ENCODE assay signal across 37 cellular contexts in the genomic region with DNA sequence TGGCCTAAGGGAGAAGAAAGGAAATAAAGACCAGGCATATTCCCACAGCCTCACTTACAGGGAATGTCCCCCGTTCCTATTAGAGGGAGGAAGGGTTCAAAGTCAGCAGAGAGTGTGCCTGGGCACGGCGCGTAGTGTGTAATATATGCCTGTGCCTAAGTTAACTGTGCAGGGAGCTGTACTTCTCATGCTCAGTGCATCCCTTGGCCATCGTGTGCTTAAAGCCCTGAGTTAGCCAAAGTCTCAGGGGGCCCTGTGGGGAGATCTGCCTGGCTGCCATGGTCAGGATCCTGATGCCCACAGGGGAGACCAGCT. TPM values are rescaled to one million over a fixed set of nuclear protein-coding genes. Genes with fewer than 3 reads are reported as not detected.
"Had no signal": no experiment of that assay in that cellular context is flagged by ENCODE, and none has a peak within 500 bp of the region (broad histone marks: within the 10 kb centered on the region; RNA-seq: fewer than 3 reads in every experiment).

No MANE protein-coding gene starts in this region.

- H3K36me3 ChIP-seq: adrenal gland, ascending aorta, heart left ventricle, transverse colon, WERI-Rb-1 had no signal

- H3K27me3 ChIP-seq: ascending aorta, testis, transverse colon had no signal

- H3K4me1 ChIP-seq: adrenal gland, ascending aorta, heart left ventricle, testis had no signal

- H3K9me3 ChIP-seq: adrenal gland, ascending aorta, testis had no signal

- H3K36me3 Mint-ChIP-seq: activated CD4-positive, alpha-beta memory T cell treated with anti-CD3 and anti-CD28 coated beads for 36 hours; activated naive CD8-positive, alpha-beta T cell treated with anti-CD3 and anti-CD28 coated beads for 36 hours; brain; mesothelial cell of epicardium; naive thymus-derived CD4-positive, alpha-beta T cell had no signal

- H3K4me3 ChIP-seq: adrenal gland, ascending aorta, heart left ventricle, skin epidermis, testis, transverse colon had no signal

- FAIRE-seq: endothelial cell of umbilical vein had no signal

- H3K4me3 Mint-ChIP-seq: activated CD4-positive, alpha-beta memory T cell treated with anti-CD3 and anti-CD28 coated beads for 36 hours; activated CD4-positive, alpha-beta T cell treated with anti-CD3 and anti-CD28 coated beads, Interleukin-2, amount 10 ng/mL, durations not matched to agents 24 days and 14 days; activated naive CD4-positive, alpha-beta T cell treated with anti-CD3 and anti-CD28 coated beads for 36 hours; activated naive CD8-positive, alpha-beta T cell treated with anti-CD3 and anti-CD28 coated beads for 36 hours; activated T-helper 1 cell treated with anti-CD3 and anti-CD28 coated beads, Interleukin-12 subunit alpha, Interleukin-12 subunit beta, Interleukin-2, Interleukin-4 antibody, amounts not matched to agents 30 ng/mL and 10 ng/mL and 1 ng/mL, durations not matched to agents 14 hours and 24 hours and 36 hours; brain; mesothelial cell of epicardium; naive thymus-derived CD4-positive, alpha-beta T cell; T-helper 1 cell treated with Interleukin-12 subunit alpha and Interleukin-12 subunit beta and Interleukin-4 antibody, amounts not matched to agents 30 μg/mL and 1 μg/mL, for 36 hours had no signal

- H3K27ac ChIP-seq: adrenal gland, ascending aorta, heart left ventricle, skin epidermis, testis, transverse colon, WERI-Rb-1 had no signal

- H3K27ac Mint-ChIP-seq: activated CD4-positive, alpha-beta memory T cell treated with anti-CD3 and anti-CD28 coated beads for 36 hours; activated CD4-positive, alpha-beta T cell treated with anti-CD3 and anti-CD28 coated beads, Interleukin-2, amount 10 ng/mL, durations not matched to agents 24 days and 14 days; activated naive CD4-positive, alpha-beta T cell treated with anti-CD3 and anti-CD28 coated beads for 36 hours; activated naive CD8-positive, alpha-beta T cell treated with anti-CD3 and anti-CD28 coated beads for 36 hours; activated T-helper 1 cell treated with anti-CD3 and anti-CD28 coated beads, Interleukin-12 subunit alpha, Interleukin-12 subunit beta, Interleukin-2, Interleukin-4 antibody, amounts not matched to agents 30 ng/mL and 10 ng/mL and 1 ng/mL, durations not matched to agents 14 hours and 24 hours and 36 hours; brain; mesothelial cell of epicardium; naive thymus-derived CD4-positive, alpha-beta T cell; T-helper 1 cell treated with Interleukin-12 subunit alpha and Interleukin-12 subunit beta and Interleukin-4 antibody, amounts not matched to agents 30 μg/mL and 1 μg/mL, for 36 hours had no signal

- H3K4me1 Mint-ChIP-seq: activated CD4-positive, alpha-beta T cell treated with anti-CD3 and anti-CD28 coated beads, Interleukin-2, amount 10 ng/mL, durations not matched to agents 24 days and 14 days; naive thymus-derived CD4-positive, alpha-beta T cell had no signal

- DNase-seq: activated CD4-positive, alpha-beta memory T cell treated with anti-CD3 and anti-CD28 coated beads for 36 hours; activated CD4-positive, alpha-beta T cell treated with anti-CD3 and anti-CD28 coated beads, Interleukin-2, amount 10 ng/mL, durations not matched to agents 24 days and 14 days; activated CD4-positive, CD25-positive, alpha-beta regulatory T cell treated with anti-CD3 and anti-CD28 coated beads, Interleukin-2, amount 50 U/mL, for 72 hours; activated CD8-positive, alpha-beta memory T cell treated with anti-CD3 and anti-CD28 coated beads, Interleukin-2, amount 50 U/mL, for 4 hours; activated effector memory CD4-positive, alpha-beta T cell treated with anti-CD3 and anti-CD28 coated beads, Interleukin-2, amount 50 U/mL, for 16 hours; activated naive CD4-positive, alpha-beta T cell treated with anti-CD3 and anti-CD28 coated beads for 36 hours; activated naive CD8-positive, alpha-beta T cell treated with anti-CD3 and anti-CD28 coated beads for 36 hours; activated T-cell treated with anti-CD3 and anti-CD28 coated beads, Interleukin-2, amount 50 U/mL, for 1 hour; adrenal gland; cortex of kidney; foreskin fibroblast; heart left ventricle; left ventricle myocardium superior; mammary epithelial cell; naive thymus-derived CD4-positive, alpha-beta T cell; right cardiac atrium; stimulated activated CD4-positive, alpha-beta T cell treated with anti-CD3 and anti-CD28 coated beads, Interleukin-12 subunit alpha, Interleukin-12 subunit beta, amount 100 ng/mL, for 4 hours; stimulated activated CD4-positive, alpha-beta T cell treated with anti-CD3 and anti-CD28 coated beads, Interleukin-4, amount 100 ng/mL, for 1 hour; stimulated activated naive CD8-positive, alpha-beta T cell treated with anti-CD3 and anti-CD28 coated beads, Interleukin-15, Interleukin-2, amounts not matched to agents 100 U/mL and 50 U/mL, for 24 hours; T-helper 9 cell; testis; transverse colon; WERI-Rb-1 had no signal

RNA-seq across cellular contexts. Expression of gene TEX51, which starts 48.4 kb away (rescaled TPM):
- total RNA-seq: activated CD4-positive, alpha-beta memory T cell treated with anti-CD3 and anti-CD28 coated beads for 36 hours; activated CD4-positive, alpha-beta T cell treated with anti-CD3 and anti-CD28 coated beads, Interleukin-2, amount 10 ng/mL, durations not matched to agents 24 days and 14 days; activated CD8-positive, alpha-beta memory T cell treated with anti-CD3 and anti-CD28 coated beads for 36 hours; activated naive CD4-positive, alpha-beta T cell treated with anti-CD3 and anti-CD28 coated beads for 36 hours; activated naive CD8-positive, alpha-beta T cell treated with anti-CD3 and anti-CD28 coated beads for 36 hours; activated T-helper 1 cell treated with anti-CD3 and anti-CD28 coated beads, Interleukin-12 subunit alpha, Interleukin-12 subunit beta, Interleukin-2, Interleukin-4 antibody, amounts not matched to agents 30 ng/mL and 10 ng/mL and 1 ng/mL, durations not matched to agents 14 hours and 24 hours and 36 hours; adrenal gland; ascending aorta; cardiac septum; chondrocyte; endothelial cell of umbilical vein; heart left ventricle; left ventricle myocardium superior; mammary epithelial cell; mesothelial cell of epicardium; naive thymus-derived CD4-positive, alpha-beta T cell; omental fat pad; pulmonary artery endothelial cell; right cardiac atrium; transverse colon; urinary bladder had no signal
- polyA plus RNA-seq: adrenal gland; endothelial cell of umbilical vein; esophagus; heart left ventricle; mammary epithelial cell; naive thymus-derived CD4-positive, alpha-beta T cell; right cardiac atrium; urinary bladder had no signal
